ENCODE assay signal across 11 cellular contexts in the genomic region with DNA sequence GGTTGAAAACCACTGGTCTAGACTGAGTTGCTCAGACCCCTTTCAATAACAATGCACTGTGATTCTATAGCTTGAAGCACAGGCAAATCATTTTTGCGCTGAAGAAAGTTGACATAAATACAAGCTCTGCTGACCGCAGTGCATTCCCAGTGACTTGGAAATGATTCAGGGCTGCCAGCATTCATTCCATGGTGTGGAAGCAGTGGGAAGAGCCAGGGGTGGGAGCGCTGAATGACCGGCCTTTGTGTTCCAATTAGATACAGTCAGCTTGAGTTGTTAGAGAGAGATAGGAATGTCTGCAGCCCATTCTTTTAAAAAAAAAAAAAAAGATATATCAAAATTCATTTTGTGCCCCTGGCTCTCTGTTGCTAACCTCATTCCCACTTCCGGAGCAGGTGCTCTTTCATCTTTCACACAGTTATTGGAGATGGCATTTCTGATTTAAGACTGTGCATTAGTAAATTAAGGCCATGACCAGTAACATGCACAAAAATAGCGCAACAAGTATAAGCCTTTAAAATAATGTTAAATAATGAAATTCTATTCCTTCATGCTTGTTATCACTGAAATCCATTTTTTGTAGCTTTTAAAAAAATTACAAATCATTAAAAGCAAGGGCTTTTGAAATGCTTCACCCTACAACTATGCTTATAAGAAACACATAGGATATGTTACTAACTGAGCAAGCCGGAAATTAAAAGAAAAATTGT. TPM values are rescaled to one million over a fixed set of nuclear protein-coding genes. Genes with fewer than 3 reads are reported as not detected.
DNase-seq lines count a peak whose midpoint lies in the region; ATAC-seq and TF ChIP-seq lines count a peak whose summit lies in the region.
"Had no signal": no experiment of that assay in that cellular context is flagged by ENCODE, and none has a peak within 500 bp of the region (broad histone marks: within the 10 kb centered on the region; RNA-seq: fewer than 3 reads in every experiment).

No MANE protein-coding gene starts in this region.

- DNase-seq in H4 (ENCODE audit: low spot score) = peak; percentile 74
- DNase-seq in SK-N-MC (ENCODE audit: low read depth, low spot score) = peak; percentile 84
- DNase-seq in fibroblast of peridontal ligament (ENCODE audit: extremely low read depth) = peak; percentile 98
- peak; percentile 65 for DNase-seq in sciatic nerve (ENCODE audit: low spot score)
- DNase-seq in BE2C = no peak
- DNase-seq in ascending aorta (ENCODE audit: low spot score in 2 of 2) = no peak
- DNase-seq in stimulated activated CD4-positive, alpha-beta T cell treated with anti-CD3 and anti-CD28 coated beads, Interleukin-1b, Interleukin-23, amount 100 ng/mL, for 48 hours = no peak
- DNase-seq: effector memory CD4-positive, alpha-beta T cell; NCI-H774; T-helper 9 cell had no signal

- intact Hi-C loops in sciatic nerve (cut with DNase I) = no loop called here
- intact Hi-C loops in ascending aorta (cut with DNase I) = no loop called here

- ATAC-seq in sciatic nerve (peak; percentile 17), GM19328 (IDR thresholded peaks at IDR 0.05; ENCODE audit: unreplicated experiment) (no peak)

- H3K27me3 ChIP-seq in BE2C = no peaks in the 10 kb centered on the region
- H3K27me3 ChIP-seq in ascending aorta = no peaks in the 10 kb centered on the region

- H3K4me1 ChIP-seq in BE2C (no peaks in the 10 kb centered on the region), ascending aorta (peaks cover 0 to 6% of the 10 kb centered on the region in 2 donors)

- peak overlapping the region; percentile 67; the same call in 1 of the 2 replicates for H3K27ac ChIP-seq in SK-N-MC
- H3K27ac ChIP-seq in ascending aorta = no peak overlapping the region

- no peak overlapping the region for H3K9ac ChIP-seq in SK-N-MC (ENCODE audit: insufficient read length)

- H3K9me3 ChIP-seq in SK-N-MC (ENCODE audit: low read depth, low read length) (peaks cover 6% of the 10 kb centered on the region; the same call in 1 of the 2 replicates), BE2C (no peaks in the 10 kb centered on the region), ascending aorta (peaks cover 0 to 9% of the 10 kb centered on the region in 2 donors)

- TF ChIP-seq CTCF in BE2C (IDR thresholded peaks at IDR 0.05; ENCODE audit: low read depth, low read length) (no peak), ascending aorta (IDR thresholded peaks at IDR 0.05) (no peak)

- H3K4me3 ChIP-seq in SK-N-MC (peak overlapping the region; percentile 58), BE2C (ENCODE audit: low read depth, low read length) (no peak overlapping the region), ascending aorta (no peak overlapping the region)

- H3K36me3 ChIP-seq in SK-N-MC (ENCODE audit: insufficient read depth, low read length) (no peaks in the 10 kb centered on the region), BE2C (no peaks in the 10 kb centered on the region), ascending aorta (no peaks in the 10 kb centered on the region)

RNA-seq across cellular contexts. Expression of gene CTLA4, which starts 59.4 kb away (rescaled TPM):
- total RNA-seq in H4 (2014; rRNA removed; shearing (Covaris generic)) = not detected in 2 replicates
- total RNA-seq in sciatic nerve (0.67 TPM), ascending aorta (not detected)
- not detected for polyA plus RNA-seq in BE2C (2012; ENCODE audit: insufficient read depth, insufficient read length, low read depth)

Comparison
In these comparisons a context has a peak if more than half of its experiments do, and no peak if none do; other contexts are left out.
1. DNase-seq: peak in H4 (single experiment), SK-N-MC (single experiment), fibroblast of peridontal ligament (single experiment) and sciatic nerve (single experiment); none in BE2C (single experiment), ascending aorta (0 of 2) and stimulated activated CD4-positive, alpha-beta T cell treated with anti-CD3 and anti-CD28 coated beads, Interleukin-1b, Interleukin-23, amount 100 ng/mL, for 48 hours (single experiment).